23 cellular contexts compared by ENCODE assay signal in the genomic region with DNA sequence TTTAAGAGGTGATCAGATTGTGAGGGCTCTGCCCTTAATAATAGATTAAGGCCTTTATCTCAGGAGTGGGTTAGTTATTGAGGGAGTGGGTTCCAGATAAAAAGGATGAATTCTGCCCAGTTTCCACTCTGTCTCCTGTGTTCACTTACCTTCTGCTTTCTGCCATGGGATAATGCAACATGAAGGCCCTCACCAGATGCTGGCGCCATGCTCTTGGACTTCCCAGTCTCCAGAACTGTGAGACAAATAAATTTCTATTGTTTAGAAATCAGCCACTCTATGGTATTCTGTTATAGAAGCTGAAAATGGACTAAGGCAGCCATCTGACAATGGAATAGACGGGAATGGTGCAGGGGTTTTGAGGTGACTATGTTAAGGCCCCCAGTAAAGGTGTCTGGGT. TPM values are rescaled to one million over a fixed set of nuclear protein-coding genes. Genes with fewer than 3 reads are reported as not detected.
A peak's percentile ranks its signal among the peaks of the same experiment; 100 is the strongest.
DNase-seq lines count a peak whose midpoint lies in the region; ATAC-seq and TF ChIP-seq lines count a peak whose summit lies in the region.
"Had no signal": no experiment of that assay in that cellular context is flagged by ENCODE, and none has a peak within 500 bp of the region (broad histone marks: within the 10 kb centered on the region; RNA-seq: fewer than 3 reads in every experiment).

No MANE protein-coding gene starts in this region.

- no peak for TF ChIP-seq CTCF in IMR-90 (conservative IDR thresholded peaks at IDR 0.05; ENCODE audit: low read depth, low read length)
- no peak for TF ChIP-seq CTCF in chondrocyte (IDR thresholded peaks at IDR 0.05)
- TF ChIP-seq CTCF in smooth muscle cell (IDR thresholded peaks at IDR 0.05; ENCODE audit: borderline replicate concordance, insufficient read depth, poor library complexity, severe bottlenecking), result no peak

- H2AFZ ChIP-seq in GM23248, result no peak overlapping the region
- H2AFZ ChIP-seq in IMR-90 (replicated peaks; ENCODE audit: low read length, poor library complexity), result no peak overlapping the region
- H2AFZ ChIP-seq in smooth muscle cell (ENCODE audit: low read depth), result no peak overlapping the region

- no peak overlapping the region for H3K4me3 ChIP-seq in GM23248
- no peak overlapping the region for H3K4me3 ChIP-seq in IMR-90 (ENCODE audit: insufficient read depth, low read depth, low read length)
- H3K4me3 ChIP-seq in smooth muscle cell, result no peak overlapping the region
- H3K4me3 ChIP-seq: K562 had no signal

- POLR2A ChIA-PET in IMR-90 (lab: Charles Lee; ENCODE audit: unreplicated experiment), result no interaction called here

- no peak for TF ChIP-seq POLR2A in IMR-90 (IDR thresholded peaks at IDR 0.05; ENCODE audit: low read depth, low read length)

- H3K27ac ChIP-seq in GM23248 (peak overlapping the region; percentile 70), IMR-90 (ENCODE audit: insufficient read depth, low read length) (no peak overlapping the region), smooth muscle cell (ENCODE audit: low read depth) (peak overlapping the region; percentile 77)

- peak overlapping the region; percentile 18; the same call in 1 of the 3 replicates for H2BK15ac ChIP-seq in IMR-90 (ENCODE audit: low read depth, low read length)

- H3K18ac ChIP-seq in IMR-90 (ENCODE audit: low read depth, low read length), result no peak overlapping the region

- H3K27me3 Mint-ChIP-seq in chondrocyte (ENCODE audit: low read depth), result no peaks in the 10 kb centered on the region

- H3F3A ChIP-seq in GM23248 (ENCODE audit: insufficient read depth) (peaks cover 11% of the 10 kb centered on the region), smooth muscle cell (ENCODE audit: low read depth) (no peaks in the 10 kb centered on the region)

- no peak overlapping the region for H4K5ac ChIP-seq in IMR-90 (ENCODE audit: low read depth, low read length)

- ATAC-seq in IMR-90 (ENCODE audit: low read depth), result peak; percentile 18; the same call in 1 of the 2 replicates
- no peak for ATAC-seq in GM18870 (IDR thresholded peaks at IDR 0.05; ENCODE audit: unreplicated experiment)
- ATAC-seq in GM18519 (IDR thresholded peaks at IDR 0.05; ENCODE audit: low FRiP score, unreplicated experiment), result no peak
- ATAC-seq in stimulated activated effector memory CD8-positive, alpha-beta T cell treated with anti-CD3 and anti-CD28 coated beads, Interleukin-12 subunit alpha, Interleukin-12 subunit beta, amount 100 ng/mL, for 72 hours, result no peak
- ATAC-seq: K562, Right ventricle myocardium inferior had no signal

- CTCF ChIA-PET in IMR-90 (lab: Yijun Ruan, JAX), result no interaction called here

- H3K36me3 Mint-ChIP-seq in chondrocyte (ENCODE audit: low read depth), result no peaks in the 10 kb centered on the region
- H3K36me3 Mint-ChIP-seq in stimulated activated effector memory CD8-positive, alpha-beta T cell treated with anti-CD3 and anti-CD28 coated beads, Interleukin-12 subunit alpha, Interleukin-12 subunit beta, amount 100 ng/mL, for 72 hours, result peaks cover 5% of the 10 kb centered on the region

- peaks cover 20% of the 10 kb centered on the region for H3K4me1 Mint-ChIP-seq in chondrocyte (ENCODE audit: low read depth)
- no peaks in the 10 kb centered on the region for H3K4me1 Mint-ChIP-seq in stimulated activated effector memory CD8-positive, alpha-beta T cell treated with anti-CD3 and anti-CD28 coated beads, Interleukin-12 subunit alpha, Interleukin-12 subunit beta, amount 100 ng/mL, for 72 hours
- H3K4me1 Mint-ChIP-seq: CD8-positive, alpha-beta memory T cell had no signal

- no peaks in the 10 kb centered on the region for H3K79me1 ChIP-seq in IMR-90 (ENCODE audit: low read depth in 1 of 2, low read length in 2 of 2)

- no peaks in the 10 kb centered on the region for H3K36me3 ChIP-seq in GM23248 (ENCODE audit: low read depth)
- no peaks in the 10 kb centered on the region for H3K36me3 ChIP-seq in IMR-90 (ENCODE audit: control insufficient read depth, insufficient read depth, low read length)
- H3K36me3 ChIP-seq in smooth muscle cell (ENCODE audit: low read depth), result no peaks in the 10 kb centered on the region
- H3K36me3 ChIP-seq: BE2C had no signal

- H3K9me3 Mint-ChIP-seq in chondrocyte (ENCODE audit: low read depth), result peaks cover 3% of the 10 kb centered on the region
- peaks cover 4% of the 10 kb centered on the region for H3K9me3 Mint-ChIP-seq in stimulated activated effector memory CD8-positive, alpha-beta T cell treated with anti-CD3 and anti-CD28 coated beads, Interleukin-12 subunit alpha, Interleukin-12 subunit beta, amount 100 ng/mL, for 72 hours

- H3K14ac ChIP-seq in IMR-90 (replicated peaks; ENCODE audit: low read depth, low read length), result no peak overlapping the region

- H3K9ac ChIP-seq in GM23248, result no peak overlapping the region
- no peak overlapping the region for H3K9ac ChIP-seq in IMR-90 (ENCODE audit: low read depth, low read length)
- no peak overlapping the region for H3K9ac ChIP-seq in smooth muscle cell (ENCODE audit: low read depth)

- BruUV-seq in IMR-90 (replicated peaks; lab: Mats Ljungman, UMichigan), result no TSS peak

- no peak overlapping the region for H3K4me3 Mint-ChIP-seq in chondrocyte (ENCODE audit: unreplicated experiment)
- H3K4me3 Mint-ChIP-seq in stimulated activated effector memory CD8-positive, alpha-beta T cell treated with anti-CD3 and anti-CD28 coated beads, Interleukin-12 subunit alpha, Interleukin-12 subunit beta, amount 100 ng/mL, for 72 hours, result no peak overlapping the region
- H3K4me3 Mint-ChIP-seq: CD14-positive monocyte; CD8-positive, alpha-beta memory T cell had no signal

- H2AK5ac ChIP-seq in IMR-90 (ENCODE audit: low read depth, low read length), result peak overlapping the region; percentile 57; the same call in 1 of the 2 replicates

- DNase-seq in GM23248 (no peak), IMR-90 (no peak), chondrocyte (ENCODE audit: low spot score) (no peak), smooth muscle cell (lab: John Stamatoyannopoulos, UW; ENCODE audit: unreplicated experiment) (no peak)
- DNase-seq in stimulated activated effector memory CD8-positive, alpha-beta T cell treated with anti-CD3 and anti-CD28 coated beads, Interleukin-12 subunit alpha, Interleukin-12 subunit beta, amount 100 ng/mL, for 72 hours (ENCODE audit: low spot score in 2 of 2), result no peak
- DNase-seq: BE2C; CD8-positive, alpha-beta memory T cell; DMS 273 treated with DMSO at 0.1 percent for 48 hours; DMS79 treated with DMSO at 0.1 percent for 48 hours; GF-D8; Kasumi-1; NCI-H1092 treated with DMSO at 0.1 percent for 48 hours; NCI-H1436; NCI-H187; NCI-H2081 treated with DMSO at 0.1 percent for 48 hours; NCI-H2171 treated with DMSO at 0.1 percent for 48 hours; NCI-H524 treated with DMSO at 0.1 percent for 48 hours; NCI-H774 had no signal

- H2BK20ac ChIP-seq in IMR-90 (ENCODE audit: low read depth, low read length), result peak overlapping the region; percentile 65

- TF ChIP-seq RAD21 in IMR-90 (IDR thresholded peaks at IDR 0.05; ENCODE audit: low read length), result no peak

- H3K9me3 ChIP-seq in GM23248 (ENCODE audit: low read depth), result no peaks in the 10 kb centered on the region
- H3K9me3 ChIP-seq in IMR-90 (ENCODE audit: control insufficient read depth, insufficient read depth, low read length), result no peaks in the 10 kb centered on the region
- H3K9me3 ChIP-seq in smooth muscle cell (replicated peaks; ENCODE audit: low read depth), result no peaks in the 10 kb centered on the region
- H3K9me3 ChIP-seq: BE2C had no signal

- 0 out of 4 replicates have a peak overlapping the region, but pooled peaks of 1 of the 2 experiments have one; percentile 7 for H4K8ac ChIP-seq in IMR-90 (ENCODE audit: low read depth in 2 of 2, low read length in 2 of 2)

- H3K27me3 ChIP-seq in GM23248 (replicated peaks; ENCODE audit: insufficient read depth), result no peaks in the 10 kb centered on the region
- no peaks in the 10 kb centered on the region for H3K27me3 ChIP-seq in IMR-90 (ENCODE audit: control insufficient read depth, insufficient read depth, low read length)
- H3K27me3 ChIP-seq in smooth muscle cell (ENCODE audit: low read depth), result no peaks in the 10 kb centered on the region
- H3K27me3 ChIP-seq: BE2C had no signal

- no peak overlapping the region for H3K4me2 ChIP-seq in GM23248 (ENCODE audit: unreplicated experiment)
- no peak overlapping the region for H3K4me2 ChIP-seq in IMR-90 (ENCODE audit: low read depth, low read length)
- H3K4me2 ChIP-seq in smooth muscle cell, result no peak overlapping the region

- 91 to 93% methylated on average over 2 of the region's 2 CpGs for WGBS in GM23248 (ENCODE audit: low coverage in 1 of 2, low lambda C conversion rate in 2 of 2, missing lambda C conversion rate in 2 of 2), 2 experiments
- WGBS in IMR-90 (ENCODE audit: extremely low coverage in 2 of 2, insufficient read length in 1 of 2), 2 experiments, result no CpG with 5 or more reads among the region's 2 CpGs
- WGBS in smooth muscle cell (ENCODE audit: low lambda C conversion rate), result 92% methylated on average over 2 of the region's 2 CpGs

- dilution Hi-C loops in IMR-90 (cut with HindIII; ENCODE audit: low sequenced_read_pairs, unreplicated experiment), result no loop called here

- no peaks in the 10 kb centered on the region for H3K9me2 ChIP-seq in GM23248 (ENCODE audit: insufficient read depth)

- no peaks in the 10 kb centered on the region for H4K20me1 ChIP-seq in GM23248 (ENCODE audit: insufficient read depth)
- H4K20me1 ChIP-seq in IMR-90 (ENCODE audit: insufficient read depth, low read length), result no peaks in the 10 kb centered on the region
- no peaks in the 10 kb centered on the region for H4K20me1 ChIP-seq in smooth muscle cell (ENCODE audit: low read depth)

- H2AK9ac ChIP-seq in IMR-90 (replicated peaks; ENCODE audit: low read depth, low read length, poor library complexity), result no peak overlapping the region

- peak overlapping the region; percentile 54 for H3K4ac ChIP-seq in IMR-90 (ENCODE audit: low read depth, low read length)

- H2BK120ac ChIP-seq in IMR-90 (ENCODE audit: low read depth, low read length), result peak overlapping the region; percentile 45

- H3K4me1 ChIP-seq in GM23248 (ENCODE audit: insufficient read depth), result peaks cover 12% of the 10 kb centered on the region
- H3K4me1 ChIP-seq in IMR-90 (ENCODE audit: control insufficient read depth, insufficient read depth, low read length), result peaks cover 6% of the 10 kb centered on the region; the same call in 1 of the 2 replicates
- H3K4me1 ChIP-seq in smooth muscle cell (ENCODE audit: low read depth), result peaks cover 4% of the 10 kb centered on the region

- H3K27ac Mint-ChIP-seq in chondrocyte (ENCODE audit: unreplicated experiment), result peak overlapping the region; percentile 83
- H3K27ac Mint-ChIP-seq in stimulated activated effector memory CD8-positive, alpha-beta T cell treated with anti-CD3 and anti-CD28 coated beads, Interleukin-12 subunit alpha, Interleukin-12 subunit beta, amount 100 ng/mL, for 72 hours, result no peak overlapping the region
- H3K27ac Mint-ChIP-seq: CD14-positive monocyte; CD8-positive, alpha-beta memory T cell had no signal

- H4K91ac ChIP-seq in IMR-90 (ENCODE audit: insufficient read depth, low read depth, low read length), result no peak overlapping the region

- intact Hi-C loops in IMR-90 (cut with micrococcal nuclease), result no loop called here

- H3K79me2 ChIP-seq in GM23248 (ENCODE audit: insufficient read depth) (no peaks in the 10 kb centered on the region), smooth muscle cell (ENCODE audit: low read depth) (no peaks in the 10 kb centered on the region)

- no peak overlapping the region for H3K23ac ChIP-seq in IMR-90 (ENCODE audit: low read depth, low read length)

- in situ Hi-C loops in GM23248 (cut with MboI) (no loop called here), IMR-90 (cut with MboI; ENCODE audit: low sequenced_read_pairs) (no loop called here)

- peak overlapping the region; percentile 12; the same call in 1 of the 2 replicates for H3K56ac ChIP-seq in IMR-90 (ENCODE audit: extremely low read depth, insufficient read depth, low read length)

- H3K9me1 ChIP-seq in IMR-90 (ENCODE audit: insufficient read depth, low read length), result no peaks in the 10 kb centered on the region; the same call in 1 of the 2 replicates

- peak overlapping the region; percentile 44 for H2BK5ac ChIP-seq in IMR-90 (ENCODE audit: low read depth, low read length, poor library complexity, severe bottlenecking)

RNA-seq across cellular contexts. Expression of gene RELL1, which starts 6.9 kb away (rescaled TPM):
- 39.2 and 42.5 TPM in 2 replicates for total RNA-seq in GM23248 (2014; rRNA removed; shearing (Covaris generic))
- 7.7 TPM in 2 replicates for polyA plus RNA-seq in GM23248 (2016; fragmentation: Nextera tagmentation; extraction: Ambion mirVana)
- total RNA-seq in IMR-90 (2012; rRNA removed), result 39.6 and 53.6 TPM in 2 replicates
- polyA plus RNA-seq in IMR-90 (2012; rRNA removed), result 6.8 TPM in 2 replicates
- 5.6 TPM in 2 replicates for polyA plus RNA-seq in IMR-90 (2012; cell fraction: cytosol; rRNA removed)
- polyA plus RNA-seq in IMR-90 (2012; cell fraction: nucleus; rRNA removed; ENCODE audit: low replicate concordance), result 3.8 and 4.2 TPM in 2 replicates
- 18.2 to 24.8 TPM (median 22.8 TPM) in 3 replicates for total RNA-seq in chondrocyte
- total RNA-seq in smooth muscle cell, result 36.3 and 44.5 TPM in 2 replicates
- polyA plus RNA-seq in smooth muscle cell, result 3.5 and 5.1 TPM in 2 replicates
